33 cellular contexts compared by ENCODE assay signal in genomic region chr2:150209746-150210145, GRCh38.
"Had no signal": no experiment of that assay in that cellular context is flagged by ENCODE, and none has a peak within 500 bp of the region (broad histone marks: within the 10 kb centered on the region; RNA-seq: fewer than 3 reads in every experiment).

No MANE protein-coding gene starts in this region.

- DNase-seq: activated B cell treated with CpG ODN at 0.5 μM for 24 hours; activated CD4-positive, alpha-beta T cell treated with anti-CD3 and anti-CD28 coated beads for 48 hours; activated CD4-positive, alpha-beta T cell treated with anti-CD3 and anti-CD28 coated beads, Interleukin-2, amount 50 U/mL, for 1 hour; activated CD4-positive, alpha-beta T cell treated with anti-CD3 and anti-CD28 coated beads, Interleukin-2, amount 50 U/mL, for 48 hours; activated CD8-positive, alpha-beta memory T cell treated with anti-CD3 and anti-CD28 coated beads for 24 hours; activated CD8-positive, alpha-beta T cell treated with anti-CD3 and anti-CD28 coated beads for 36 hours; activated effector memory CD4-positive, alpha-beta T cell treated with Interleukin-2 at 50 U/mL for 16 hours; activated gamma-delta T cell treated with Interleukin-2 at 50 U/mL for 16 hours; activated naive CD4-positive, alpha-beta T cell treated with anti-CD3 and anti-CD28 coated beads, Interleukin-2, amount 50 U/mL, for 16 hours; activated naive CD4-positive, alpha-beta T cell treated with Interleukin-2 at 50 U/mL for 16 hours; activated T-cell treated with anti-CD3 and anti-CD28 coated beads, Interleukin-2, amount 50 U/mL, for 4 hours; amniotic stem cell; anterior cingulate cortex; brain microvascular endothelial cell; dorsolateral prefrontal cortex; effector memory CD4-positive, alpha-beta T cell; endodermal cell; foreskin fibroblast; head of caudate nucleus; T-helper 1 cell; T-helper 17 cell; T1000; WERI-Rb-1 had no signal

- H3K36me3 ChIP-seq: brain microvascular endothelial cell, WERI-Rb-1 had no signal

- FAIRE-seq: astrocyte, frontal cortex had no signal

- H3K27me3 ChIP-seq: brain microvascular endothelial cell had no signal

- H3K27ac Mint-ChIP-seq: activated B cell treated with CpG ODN at 0.5 μM for 24 hours; activated CD8-positive, alpha-beta T cell treated with anti-CD3 and anti-CD28 coated beads for 36 hours; activated naive CD8-positive, alpha-beta T cell; activated T-helper 17 cell treated with anti-CD3 and anti-CD28 coated beads, Interleukin-2, amount 50 U/mL, for 72 hours; dendritic cell treated with granulocyte-macrophage colony-stimulating factor and Interleukin-4, amounts not matched to agents 40 ng/mL and 50 ng/mL, for 4 days; endodermal cell; T-helper 17 cell; T-helper 2 cell treated with Interferon-gamma antibody and Interleukin-4, amounts not matched to agents 5 μg/mL and 100 μg/mL, for 36 hours had no signal

- H3K9me3 Mint-ChIP-seq: activated B cell treated with CpG ODN at 0.5 μM for 24 hours; activated CD8-positive, alpha-beta T cell treated with anti-CD3 and anti-CD28 coated beads for 36 hours; activated T-cell treated with anti-CD3 and anti-CD28 coated beads, Interleukin-2, amount 50 U/mL, for 4 hours; activated T-helper 17 cell treated with anti-CD3 and anti-CD28 coated beads, Interleukin-2, amount 50 U/mL, for 72 hours; endodermal cell; T-helper 2 cell treated with Interferon-gamma antibody and Interleukin-4, amounts not matched to agents 5 μg/mL and 100 μg/mL, for 36 hours had no signal

- H3K27me3 Mint-ChIP-seq: activated B cell treated with CpG ODN at 0.5 μM for 24 hours; activated CD8-positive, alpha-beta T cell treated with anti-CD3 and anti-CD28 coated beads for 36 hours; activated naive CD8-positive, alpha-beta T cell; activated T-helper 17 cell treated with anti-CD3 and anti-CD28 coated beads, Interleukin-2, amount 50 U/mL, for 72 hours; central memory CD8-positive, alpha-beta T cell; dendritic cell treated with granulocyte-macrophage colony-stimulating factor and Interleukin-4, amounts not matched to agents 40 ng/mL and 50 ng/mL, for 4 days; T-helper 17 cell had no signal

- H3K27ac ChIP-seq: brain microvascular endothelial cell, dorsolateral prefrontal cortex, WERI-Rb-1 had no signal

- H3K36me3 Mint-ChIP-seq: activated naive CD8-positive, alpha-beta T cell had no signal

- H3K4me3 ChIP-seq: coronary artery, dorsolateral prefrontal cortex had no signal

- H3K4me3 Mint-ChIP-seq: activated B cell treated with CpG ODN at 0.5 μM for 24 hours; activated CD8-positive, alpha-beta T cell treated with anti-CD3 and anti-CD28 coated beads for 36 hours; activated naive CD8-positive, alpha-beta T cell; activated T-cell treated with anti-CD3 and anti-CD28 coated beads, Interleukin-2, amount 50 U/mL, for 4 hours; activated T-helper 17 cell treated with anti-CD3 and anti-CD28 coated beads, Interleukin-2, amount 50 U/mL, for 72 hours; central memory CD8-positive, alpha-beta T cell; dendritic cell treated with granulocyte-macrophage colony-stimulating factor and Interleukin-4, amounts not matched to agents 40 ng/mL and 50 ng/mL, for 4 days; endodermal cell; T-helper 17 cell; T-helper 2 cell treated with Interferon-gamma antibody and Interleukin-4, amounts not matched to agents 5 μg/mL and 100 μg/mL, for 36 hours had no signal

- H3K4me1 Mint-ChIP-seq: activated B cell treated with CpG ODN at 0.5 μM for 24 hours; activated T-helper 17 cell treated with anti-CD3 and anti-CD28 coated beads, Interleukin-2, amount 50 U/mL, for 72 hours; central memory CD8-positive, alpha-beta T cell; T-helper 17 cell had no signal

- ATAC-seq: activated CD4-positive, CD25-positive, alpha-beta regulatory T cell treated with anti-CD3 and anti-CD28 coated beads, Interleukin-2, amount 50 U/mL, for 24 hours; activated CD8-positive, alpha-beta T cell treated with anti-CD3 and anti-CD28 coated beads for 36 hours; activated T-cell treated with anti-CD3 and anti-CD28 coated beads, Interleukin-2, amount 50 U/mL, for 4 hours; activated T-helper 17 cell treated with anti-CD3 and anti-CD28 coated beads, Interleukin-2, amount 50 U/mL, for 72 hours; esophagus mucosa; T-helper 17 cell had no signal
